8 cellular contexts compared by ENCODE assay signal in the genomic region with DNA sequence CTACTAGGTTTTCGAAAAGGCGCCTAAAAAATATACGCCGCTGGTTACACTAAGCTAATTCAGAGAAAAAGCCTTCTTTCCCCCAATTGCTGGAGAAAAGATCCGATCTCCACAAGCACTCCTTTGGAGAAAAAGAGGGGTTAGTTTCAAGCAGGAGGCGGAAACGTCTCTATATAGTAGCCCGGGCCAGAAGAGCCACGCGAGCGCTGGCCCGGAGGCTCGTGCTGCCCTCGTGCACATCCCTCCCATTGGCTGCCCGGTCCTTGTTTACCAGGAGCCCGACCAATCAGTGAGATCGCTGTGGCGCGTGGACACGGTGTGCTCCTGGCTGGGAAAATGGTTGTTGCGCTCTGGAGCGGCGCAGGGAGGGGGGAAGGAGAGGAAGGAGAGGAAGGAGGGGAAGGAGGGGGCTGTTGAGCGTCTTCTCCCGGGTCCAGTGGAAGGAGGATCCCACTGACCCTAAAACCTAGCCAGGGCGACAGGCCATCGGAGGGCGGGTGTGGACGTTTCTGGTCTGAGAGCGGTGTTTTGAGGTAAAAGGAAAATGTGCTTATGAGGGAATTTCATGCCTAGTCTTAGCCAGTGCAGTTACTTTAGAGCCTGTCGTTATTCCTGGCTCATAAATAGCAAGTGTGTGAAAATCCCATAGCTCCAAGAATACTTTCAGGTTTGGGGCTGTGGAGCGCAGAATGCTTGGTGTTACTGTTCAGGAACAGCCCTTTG. TPM values are rescaled to one million over a fixed set of nuclear protein-coding genes. Genes with fewer than 3 reads are reported as not detected.
DNase-seq lines count a peak whose midpoint lies in the region; ATAC-seq lines count a peak whose summit lies in the region.

A gene with protein sequence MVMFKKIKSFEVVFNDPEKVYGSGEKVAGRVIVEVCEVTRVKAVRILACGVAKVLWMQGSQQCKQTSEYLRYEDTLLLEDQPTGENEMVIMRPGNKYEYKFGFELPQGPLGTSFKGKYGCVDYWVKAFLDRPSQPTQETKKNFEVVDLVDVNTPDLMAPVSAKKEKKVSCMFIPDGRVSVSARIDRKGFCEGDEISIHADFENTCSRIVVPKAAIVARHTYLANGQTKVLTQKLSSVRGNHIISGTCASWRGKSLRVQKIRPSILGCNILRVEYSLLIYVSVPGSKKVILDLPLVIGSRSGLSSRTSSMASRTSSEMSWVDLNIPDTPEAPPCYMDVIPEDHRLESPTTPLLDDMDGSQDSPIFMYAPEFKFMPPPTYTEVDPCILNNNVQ (minus strand): TSS at position 147 of the 723 bp plus-strand sequence. CDS start 313 bp downstream, outside the sequence.

- no peaks in the 10 kb centered on the region for H3K9me3 ChIP-seq in mucosa of stomach (ENCODE audit: control insufficient read depth, low read length)

- peaks cover 20% of the 10 kb centered on the region for H3K36me3 ChIP-seq in mucosa of stomach (ENCODE audit: control insufficient read depth, insufficient read depth, low read length)

- H3K27ac Mint-ChIP-seq in activated T-cell treated with anti-CD3 and anti-CD28 coated beads, Interleukin-2, amount 50 U/mL, for 72 hours: peak within 1 kb of the TSS; percentile 99

- H3K4me3 ChIP-seq in mucosa of stomach (ENCODE audit: low read length): peak within 1 kb of the TSS; percentile 61

- H3K4me3 Mint-ChIP-seq in activated T-cell treated with anti-CD3 and anti-CD28 coated beads, Interleukin-2, amount 50 U/mL, for 72 hours: peak within 1 kb of the TSS; percentile 100

- peak; percentile 95 for DNase-seq in DMS79 (lab: John Stamatoyannopoulos, UW)
- DNase-seq in Kasumi-1 (lab: John Stamatoyannopoulos, UW): peak; percentile 98 to 99
- peak; percentile 98 for DNase-seq in RKO (ENCODE audit: low spot score)
- DNase-seq in activated T-cell treated with anti-CD3 and anti-CD28 coated beads, Interleukin-2, amount 50 U/mL, for 72 hours: peak; percentile 92 to 93
- peak; percentile 96 for DNase-seq in stimulated activated CD8-positive, alpha-beta memory T cell treated with anti-CD3 and anti-CD28 coated beads, Interleukin-4, amount 100 ng/mL, for 48 hours

- peaks cover 39% of the 10 kb centered on the region for H3K4me1 ChIP-seq in mucosa of stomach (ENCODE audit: control insufficient read depth, insufficient read depth, low read length)

- ATAC-seq in GM21786 (IDR thresholded peaks at IDR 0.05; ENCODE audit: unreplicated experiment): peak; percentile 83
- peak; percentile 94 to 97 for ATAC-seq in activated T-cell treated with anti-CD3 and anti-CD28 coated beads, Interleukin-2, amount 50 U/mL, for 72 hours (replicated peaks in 1 of 2)
- peak; percentile 96 for ATAC-seq in esophagus mucosa

- H3K27me3 ChIP-seq in mucosa of stomach (ENCODE audit: control insufficient read depth, insufficient read depth, low read length): no peaks in the 10 kb centered on the region

- H3K4me1 Mint-ChIP-seq in activated T-cell treated with anti-CD3 and anti-CD28 coated beads, Interleukin-2, amount 50 U/mL, for 72 hours (ENCODE audit: low read depth): peaks cover 82% of the 10 kb centered on the region

- peaks cover 28 to 37% of the 10 kb centered on the region in 2 donors for H3K36me3 Mint-ChIP-seq in activated T-cell treated with anti-CD3 and anti-CD28 coated beads, Interleukin-2, amount 50 U/mL, for 72 hours (ENCODE audit: insufficient read depth in 2 of 2)

- H3K27me3 Mint-ChIP-seq in activated T-cell treated with anti-CD3 and anti-CD28 coated beads, Interleukin-2, amount 50 U/mL, for 72 hours (ENCODE audit: low read depth): no peaks in the 10 kb centered on the region

- H3K9me3 Mint-ChIP-seq in activated T-cell treated with anti-CD3 and anti-CD28 coated beads, Interleukin-2, amount 50 U/mL, for 72 hours: no peaks in the 10 kb centered on the region

- peak within 1 kb of the TSS; percentile 83 for H3K9ac ChIP-seq in mucosa of stomach (ENCODE audit: low read length)

RNA-seq across cellular contexts. Expression of the gene that starts here (rescaled TPM):
- total RNA-seq in activated T-cell treated with anti-CD3 and anti-CD28 coated beads, Interleukin-2, amount 50 U/mL, for 72 hours: 100 to 1,000 TPM; 141 to 212 TPM
- 77.7 TPM for total RNA-seq in esophagus mucosa

Comparison
In these comparisons a context has a peak if more than half of its experiments do, and no peak if none do; other contexts are left out.
1. Peak in every context shown above with its lines: DNase-seq, ATAC-seq and H3K4me3 ChIP-seq.